Comparison of ENCODE assay signal across 8 cellular contexts in genomic region chr12:123533672-123534643, GRCh38. TPM values are rescaled to one million over a fixed set of nuclear protein-coding genes. Genes with fewer than 3 reads are reported as not detected.
DNase-seq lines count a peak whose midpoint lies in the region; ATAC-seq and TF ChIP-seq lines count a peak whose summit lies in the region.

RILPL1 (minus strand) TSS chr12:123533719; CDS start chr12:123533482, 237 bp downstream.

- DNase-seq in HFFc6, result no peak
- peak; percentile 39 for DNase-seq in PC-3
- peak; percentile 83 for DNase-seq in activated effector memory CD4-positive, alpha-beta T cell treated with anti-CD3 and anti-CD28 coated beads, Interleukin-2, amount 50 U/mL, for 16 hours
- peak; percentile 51 for DNase-seq in fibroblast of villous mesenchyme (ENCODE audit: low read depth)
- peak; percentile 34 for DNase-seq in natural killer cell

- peak within 1 kb of the TSS; percentile 75 for H3K9ac ChIP-seq in PC-3 (ENCODE audit: low read length)

- POLR2A ChIA-PET in PC-3 (lab: Charles Lee; ENCODE audit: unreplicated experiment), result no interaction called here

- ATAC-seq in PC-3 (peak; percentile 61), natural killer cell (peak; percentile 77 to 82 (median 81)), HG02840 (IDR thresholded peaks at IDR 0.05; ENCODE audit: low FRiP score, unreplicated experiment) (no peak)

- H3F3A ChIP-seq in DOHH2 (ENCODE audit: control insufficient read depth, insufficient read depth) (0 out of 2 replicates have a peak, but pooled peaks cover 2% of the 10 kb centered on the region), PC-3 (ENCODE audit: low read length, unreplicated experiment) (no peaks in the 10 kb centered on the region)

- peak within 1 kb of the TSS; percentile 93 for H2AFZ ChIP-seq in PC-3 (ENCODE audit: low read length)

- peaks cover 12% of the 10 kb centered on the region for H3K27me3 ChIP-seq in DOHH2 (ENCODE audit: control insufficient read depth, low read length)
- no peaks in the 10 kb centered on the region for H3K27me3 ChIP-seq in PC-3 (ENCODE audit: low read length)

- H3K27ac Mint-ChIP-seq in HFFc6 (peak within 1 kb of the TSS; percentile 87), natural killer cell (no peak within 1 kb of the TSS)

- H3K9me3 Mint-ChIP-seq in HFFc6 (no peaks in the 10 kb centered on the region), natural killer cell (no peaks in the 10 kb centered on the region)

- H3K36me3 Mint-ChIP-seq in HFFc6 (ENCODE audit: low read depth) (peaks cover 2% of the 10 kb centered on the region; the same call in 1 of the 2 replicates), natural killer cell (no peaks in the 10 kb centered on the region)

- H3K27ac ChIP-seq in DOHH2 (ENCODE audit: low read depth, low read length) (no peak within 1 kb of the TSS), PC-3 (ENCODE audit: low read length) (no peak within 1 kb of the TSS)

- H3K4me2 ChIP-seq in DOHH2 (ENCODE audit: low read length), result peak within 1 kb of the TSS; percentile 65
- peak within 1 kb of the TSS; percentile 90 for H3K4me2 ChIP-seq in PC-3 (ENCODE audit: low read length)

- no peaks in the 10 kb centered on the region for H3K9me3 ChIP-seq in DOHH2 (ENCODE audit: control insufficient read depth, insufficient read depth, low read length)
- no peaks in the 10 kb centered on the region for H3K9me3 ChIP-seq in PC-3 (ENCODE audit: low read length)

- H3K4me3 ChIP-seq in DOHH2 (ENCODE audit: low read length) (peak within 1 kb of the TSS; percentile 66), PC-3 (ENCODE audit: low read length) (peak within 1 kb of the TSS; percentile 97), fibroblast of villous mesenchyme (ENCODE audit: low read depth, low read length) (peak within 1 kb of the TSS; percentile 78)

- no peak for TF ChIP-seq CTCF in DOHH2 (IDR thresholded peaks at IDR 0.05; ENCODE audit: low read depth, low read length, poor library complexity, severe bottlenecking)
- TF ChIP-seq CTCF in HFFc6 (IDR thresholded peaks at IDR 0.05), result peak; percentile 64
- TF ChIP-seq CTCF in PC-3 (conservative IDR thresholded peaks at IDR 0.05; ENCODE audit: low read depth, low read length), result no peak; the same call in 1 of the 2 replicates
- TF ChIP-seq CTCF in fibroblast of villous mesenchyme (IDR thresholded peaks at IDR 0.05; ENCODE audit: insufficient read depth, low read depth, low read length), result peak; percentile 28
- TF ChIP-seq CTCF in natural killer cell (IDR thresholded peaks at IDR 0.05), result no peak
- no peak for TF ChIP-seq CTCF in subcutaneous adipose tissue (IDR thresholded peaks at IDR 0.05; ENCODE audit: low read depth)

- CTCF ChIA-PET in PC-3 (lab: Charles Lee), result no interaction called here

- H3K4me1 Mint-ChIP-seq in HFFc6 (ENCODE audit: low read depth) (peaks cover 26% of the 10 kb centered on the region), natural killer cell (peaks cover 0 to 15% of the 10 kb centered on the region in 2 donors)

- intact Hi-C loops in PC-3 (cut with micrococcal nuclease), result loop anchor here (2.0 kb wide), 1 partner anchor 49 kb away; no protein-coding TSS in a partner anchor
- intact Hi-C loops in natural killer cell (cut with micrococcal nuclease), result no loop called here

- H4K20me1 ChIP-seq in DOHH2 (ENCODE audit: control insufficient read depth, insufficient read depth, low read depth, low read length), result peaks cover 3% of the 10 kb centered on the region; the same call in 1 of the 2 replicates
- H4K20me1 ChIP-seq in PC-3 (ENCODE audit: low read length), result no peaks in the 10 kb centered on the region

- H3K9me2 ChIP-seq in DOHH2 (replicated peaks; ENCODE audit: control insufficient read depth, low read length) (no peaks in the 10 kb centered on the region), PC-3 (replicated peaks; ENCODE audit: low read length) (no peaks in the 10 kb centered on the region)

- H3K36me3 ChIP-seq in DOHH2 (ENCODE audit: control insufficient read depth, low read length) (no peaks in the 10 kb centered on the region), PC-3 (ENCODE audit: low read depth, low read length) (no peaks in the 10 kb centered on the region)

- H3K27me3 Mint-ChIP-seq in HFFc6 (ENCODE audit: insufficient read depth), result no peaks in the 10 kb centered on the region; the same call in 1 of the 2 replicates
- H3K27me3 Mint-ChIP-seq in natural killer cell (ENCODE audit: low read depth in 2 of 2), result no peaks in the 10 kb centered on the region

- TSS peak; percentile 35 for BruUV-seq in PC-3 (replicated peaks; lab: Mats Ljungman, UMichigan)

- peaks cover 23% of the 10 kb centered on the region for H3K4me1 ChIP-seq in DOHH2 (ENCODE audit: control insufficient read depth, low read length)
- peaks cover 12% of the 10 kb centered on the region; the same call in 1 of the 2 replicates for H3K4me1 ChIP-seq in PC-3 (ENCODE audit: insufficient read depth, low read length)

- peak within 1 kb of the TSS; percentile 92 for H3K4me3 Mint-ChIP-seq in HFFc6
- peak within 1 kb of the TSS; percentile 87 for H3K4me3 Mint-ChIP-seq in natural killer cell

- no peaks in the 10 kb centered on the region for H3K79me2 ChIP-seq in DOHH2 (ENCODE audit: control insufficient read depth, low read length)
- peaks cover 19% of the 10 kb centered on the region for H3K79me2 ChIP-seq in PC-3 (ENCODE audit: low read length)

RNA-seq across cellular contexts. Expression of gene RILPL1, which starts in this region (rescaled TPM):
- total RNA-seq in HFFc6 (2021; fragmentation: NEBNext Ultra II Directional; extraction: Animal tissue kit (Norgen Biotek cat#: 25700)), result 10 to 100 TPM; 15.2 to 18.9 (median 16.9) TPM
- 14.7 and 18.8 TPM in 2 replicates for total RNA-seq in PC-3 (2014; rRNA removed)
- total RNA-seq in fibroblast of villous mesenchyme, result 10.6 and 13.4 TPM in 2 replicates
- 1 to 10 TPM; 1.3 to 2.7 (median 1.5) TPM for total RNA-seq in natural killer cell
- 10 to 100 TPM in 3 of 4 donors, 1 to 10 TPM in 1; 7.3 to 24.7 (median 12.0) TPM for total RNA-seq in subcutaneous adipose tissue

Comparison
In these comparisons a context has a peak if more than half of its experiments do, and no peak if none do; other contexts are left out.
1. CTCF ChIP-seq: peak in HFFc6 (single experiment) and fibroblast of villous mesenchyme (single experiment); none in DOHH2 (single experiment), PC-3 (single experiment), natural killer cell (single experiment) and subcutaneous adipose tissue (single experiment).
2. Peak in every context shown above with its lines, with median percentiles within 50 percentile points of each other: H3K4me3 ChIP-seq.